In genomic region chrX:48918303-48918643, GRCh38 we compare ENCODE assay signal across 8 cellular contexts. TPM values are rescaled to one million over a fixed set of nuclear protein-coding genes. Genes with fewer than 3 reads are reported as not detected.
A peak's percentile ranks its signal among the peaks of the same experiment; 100 is the strongest.
DNase-seq lines count a peak whose midpoint lies in the region; ATAC-seq, FAIRE-seq and TF ChIP-seq lines count a peak whose summit lies in the region.

No MANE protein-coding gene starts in this region.

- no peaks in the 10 kb centered on the region for H3K9me1 ChIP-seq in K562 (ENCODE audit: control insufficient read depth, insufficient read depth, low read length)

- H3K4me1 ChIP-seq in heart left ventricle (peaks cover 0 to 18% (median 2%) of the 10 kb centered on the region in 12 donors), K562 (replicated peaks in 1 of 2; ENCODE audit: control insufficient read depth in 2 of 2, insufficient read depth in 2 of 2, low read length in 2 of 2) (peaks cover 35 to 40% of the 10 kb centered on the region in 2 experiments), uterus (no peaks in the 10 kb centered on the region)

- TF ChIP-seq RAD21 in K562 (CRISPR knock-in tag; conservative IDR thresholded peaks at IDR 0.05 in 1 of 2, IDR thresholded peaks at IDR 0.05 in 1 of 2) = no peak

- in situ Hi-C loops in K562 (cut with MboI) = no loop called here

- CTCF ChIA-PET in K562 (lab: Yijun Ruan, JAX; ENCODE audit: low intra/inter-chr PET ratio) = interaction anchor here (0.9 kb wide), 1 partner anchor 12 kb away, joined by 5 read pairs; no protein-coding TSS in a partner anchor

- peaks cover 21% of the 10 kb centered on the region for H3K4me1 Mint-ChIP-seq in memory B cell

- H3K27ac ChIP-seq in heart left ventricle (peak overlapping the region in 11 of 12 donors; percentile 47 to 85 (median 70)), K562 (ENCODE audit: extremely low read depth, low read depth, low read length) (peak overlapping the region; percentile 77), uterus (peak overlapping the region; percentile 77 to 88)

- POLR2A ChIA-PET in K562 (lab: Yijun Ruan, JAX) = no interaction called here

- H3K27ac Mint-ChIP-seq in memory B cell = peak overlapping the region; percentile 95

- H3K79me2 ChIP-seq in K562 (ENCODE audit: control insufficient read depth, insufficient read depth, low read length) = peaks cover 69% of the 10 kb centered on the region

- H3K36me3 Mint-ChIP-seq in memory B cell = peaks cover 22% of the 10 kb centered on the region

- H4K20me1 ChIP-seq in K562 (replicated peaks; ENCODE audit: control insufficient read depth, insufficient read depth, low read length) = peaks cover 34% of the 10 kb centered on the region

- FAIRE-seq in K562 (lab: Jason Lieb, UNC) = no peak

- no peak for TF ChIP-seq CTCF in heart left ventricle (IDR thresholded peaks at IDR 0.05)
- no peak for TF ChIP-seq CTCF in K562 (IDR thresholded peaks at IDR 0.05 in 2 of 3, conservative IDR thresholded peaks at IDR 0.05 in 1 of 3; ENCODE audit: insufficient read depth in 2 of 3, low read depth in 1 of 3, low read length in 3 of 3)
- TF ChIP-seq CTCF in uterus (IDR thresholded peaks at IDR 0.05) = no peak

- intact Hi-C loops in heart left ventricle (cut with DNase I) (loop anchor here in 2 of 10 donors (5.0 to 10.0 kb wide), 3 partner anchors 113 to 243 kb away; partner anchors contain the start of genes HDAC6 (in 1 of the 2) and TFE3 (in 1 of the 2)), Right ventricle myocardium superior (cut with DNase I) (no loop called here), K562 (cut with micrococcal nuclease) (loop anchor here (10.0 kb wide), 1 partner anchor 283 kb away; no protein-coding TSS in a partner anchor), uterus (cut with DNase I; ENCODE audit: low total_unique reads) (no loop called here)

- no peak for TF ChIP-seq EP300 in K562 (IDR thresholded peaks at IDR 0.05; ENCODE audit: low read length)

- ATAC-seq in heart left ventricle (no peak), Right ventricle myocardium superior (ENCODE audit: poor library complexity) (no peak), K562 (no peak), memory B cell (ENCODE audit: low read depth) (no peak), HG03378 (IDR thresholded peaks at IDR 0.05; ENCODE audit: unreplicated experiment) (no peak), HG02970 (IDR thresholded peaks at IDR 0.05; ENCODE audit: low FRiP score, unreplicated experiment) (no peak)

- TF ChIP-seq POLR2A in heart left ventricle (IDR thresholded peaks at IDR 0.05) (no peak), K562 (conservative IDR thresholded peaks at IDR 0.05) (no peak), uterus (IDR thresholded peaks at IDR 0.05) (no peak)

- DNase-seq in heart left ventricle = no peak
- no peak for DNase-seq in Right ventricle myocardium superior
- DNase-seq in K562 (ENCODE audit: extremely low read depth in 1 of 4, low spot score in 3 of 4) = no peak
- no peak for DNase-seq in memory B cell (ENCODE audit: low spot score in 2 of 2)
- no peak for DNase-seq in uterus
- no peak for DNase-seq in occipital lobe (lab: John Stamatoyannopoulos, UW)

- H3K4me3 Mint-ChIP-seq in memory B cell = peak overlapping the region; percentile 87

- H3K4me3 ChIP-seq in heart left ventricle (peak overlapping the region; percentile 16 to 74 (median 60)), K562 (peak overlapping the region; percentile 89), uterus (peak overlapping the region; percentile 59 to 68)

- no peak overlapping the region for H2AFZ ChIP-seq in K562 (ENCODE audit: low read depth, low read length)

- H3K4me2 ChIP-seq in K562 (ENCODE audit: insufficient read depth, low read length) = peak overlapping the region; percentile 97; the same call in 1 of the 2 replicates

- peaks cover 0 to 27% (median 9%) of the 10 kb centered on the region in 9 donors for H3K36me3 ChIP-seq in heart left ventricle
- H3K36me3 ChIP-seq in K562 (ENCODE audit: control insufficient read depth, insufficient read depth, low read length) = peaks cover 62% of the 10 kb centered on the region
- no peaks in the 10 kb centered on the region for H3K36me3 ChIP-seq in uterus

- no peaks in the 10 kb centered on the region for H3K9me3 Mint-ChIP-seq in memory B cell

- H3K27me3 ChIP-seq in heart left ventricle = no peaks in the 10 kb centered on the region
- no peaks in the 10 kb centered on the region; a peak in 1 of 5 replicates for H3K27me3 ChIP-seq in K562 (ENCODE audit: control insufficient read depth in 2 of 2, insufficient read depth in 2 of 2, low read length in 2 of 2)
- H3K27me3 ChIP-seq in uterus = no peaks in the 10 kb centered on the region

- no TSS peak for BruUV-seq in K562 (replicated peaks; lab: Mats Ljungman, UMichigan)

- peak overlapping the region; percentile 73 to 92 for H3K9ac ChIP-seq in K562 (ENCODE audit: insufficient read depth in 1 of 2, low read depth in 2 of 2, low read length in 2 of 2)

- no peaks in the 10 kb centered on the region for H3K27me3 Mint-ChIP-seq in memory B cell

- H3K9me3 ChIP-seq in heart left ventricle = no peaks in the 10 kb centered on the region
- H3K9me3 ChIP-seq in K562 (replicated peaks; ENCODE audit: control insufficient read depth, insufficient read depth, low read depth, low read length) = no peaks in the 10 kb centered on the region
- H3K9me3 ChIP-seq in uterus = no peaks in the 10 kb centered on the region

- 12 to 48% (median 30%) methylated on average over 8 to 23 of the region's 23 CpGs for WGBS in heart left ventricle, 4 donors
- 0% methylated on average over 9 of the region's 23 CpGs for WGBS in K562 (ENCODE audit: insufficient coverage, low coverage, missing lambda C conversion rate)

RNA-seq across cellular contexts. Expression of gene PIM2, which starts 0.6 kb away (rescaled TPM):
- 10 to 100 TPM in 2 of 9 donors, 1 to 10 TPM in 7; 2.3 to 13.3 (median 3.5) TPM for total RNA-seq in heart left ventricle
- 1 to 10 TPM; 2.0 to 5.4 TPM for polyA plus RNA-seq in heart left ventricle
- total RNA-seq in Right ventricle myocardium superior = 3.0 TPM
- total RNA-seq in K562 (2011; cell fraction: chromatin; rRNA removed; ENCODE audit: low replicate concordance) = 237 and 416 TPM in 2 replicates
- total RNA-seq in K562 (2011; cell fraction: nucleolus; rRNA removed) = 275 and 304 TPM in 2 replicates
- 289 and 300 TPM in 2 replicates for total RNA-seq in K562 (2011; cell fraction: nucleoplasm; rRNA removed)
- 110 and 140 TPM in 2 replicates for total RNA-seq in K562 (2014; rRNA removed)
- total RNA-seq in K562 (2014; rRNA removed; fragmentation: Illumina TruSeq; extraction: Trizol) = 101 and 103 TPM in 2 replicates
- 104 and 108 TPM in 2 replicates for total RNA-seq in K562 (2015; rRNA removed; fragmentation: Illumina TruSeq; extraction: Trizol)
- 138 and 147 TPM in 2 replicates for total RNA-seq in K562 (2021)
- polyA plus RNA-seq in K562 (2011; rRNA removed) = 161 and 197 TPM in 2 replicates
- 177 and 205 TPM in 2 replicates for polyA plus RNA-seq in K562 (2011; cell fraction: cytosol; rRNA removed)
- 230 and 303 TPM in 2 replicates for polyA plus RNA-seq in K562 (2011; cell fraction: nucleus; rRNA removed)
- polyA plus RNA-seq in K562 (2012) = 122 and 192 TPM in 2 replicates
- 187 and 191 TPM in 2 replicates for polyA plus RNA-seq in K562 (2014; fragmentation: Illumina TruSeq; extraction: Trizol)
- polyA plus RNA-seq in K562 (2014; fragmentation: Nextera tagmentation; extraction: Ambion mirVana) = 10 to 100 TPM; 67.6 to 91.4 TPM
- 101 and 102 TPM in 2 replicates for polyA plus RNA-seq in K562 (2014; rRNA removed)
- 101 and 109 TPM in 2 replicates for polyA minus RNA-seq in K562 (2011; rRNA and poly(A)+ RNA removed)
- polyA minus RNA-seq in K562 (2011; cell fraction: cytosol; rRNA and poly(A)+ RNA removed) = 72.5 and 90.1 TPM in 2 replicates
- polyA minus RNA-seq in K562 (2011; cell fraction: nucleus; rRNA and poly(A)+ RNA removed) = 79.4 and 90.6 TPM in 2 replicates
- total RNA-seq in uterus = 10 to 100 TPM in 1 of 4 donors, 1 to 10 TPM in 2, not detected in 1; 4.8 to 16.8 (median 9.1) TPM
- 10.6 TPM for total RNA-seq in occipital lobe

RNA-seq across cellular contexts. Expression of gene SLC35A2, which starts 6.8 kb away (rescaled TPM):
- total RNA-seq in heart left ventricle = 10 to 100 TPM; 10.5 to 23.3 (median 14.4) TPM
- 10 to 100 TPM in 1 of 2 donors, 1 to 10 TPM in 1; 6.1 to 28.5 TPM for polyA plus RNA-seq in heart left ventricle
- 12.9 TPM for total RNA-seq in Right ventricle myocardium superior
- total RNA-seq in K562 (2011; cell fraction: chromatin; rRNA removed; ENCODE audit: low replicate concordance) = 43.4 and 77.8 TPM in 2 replicates
- total RNA-seq in K562 (2011; cell fraction: nucleolus; rRNA removed) = 85.0 and 85.7 TPM in 2 replicates
- 78.3 and 79.2 TPM in 2 replicates for total RNA-seq in K562 (2011; cell fraction: nucleoplasm; rRNA removed)
- total RNA-seq in K562 (2014; rRNA removed) = 18.0 and 22.3 TPM in 2 replicates
- 19.6 and 19.8 TPM in 2 replicates for total RNA-seq in K562 (2014; rRNA removed; fragmentation: Illumina TruSeq; extraction: Trizol)
- total RNA-seq in K562 (2015; rRNA removed; fragmentation: Illumina TruSeq; extraction: Trizol) = 19.2 and 20.0 TPM in 2 replicates
- 32.3 and 38.9 TPM in 2 replicates for total RNA-seq in K562 (2021)
- 37.4 and 59.3 TPM in 2 replicates for polyA plus RNA-seq in K562 (2011; rRNA removed)
- polyA plus RNA-seq in K562 (2011; cell fraction: cytosol; rRNA removed) = 99.1 and 114 TPM in 2 replicates
- 79.9 and 86.5 TPM in 2 replicates for polyA plus RNA-seq in K562 (2011; cell fraction: nucleus; rRNA removed)
- polyA plus RNA-seq in K562 (2012) = 27.7 and 32.6 TPM in 2 replicates
- 37.6 and 42.6 TPM in 2 replicates for polyA plus RNA-seq in K562 (2014; fragmentation: Illumina TruSeq; extraction: Trizol)
- 1 to 10 TPM; 3.3 to 5.2 TPM for polyA plus RNA-seq in K562 (2014; fragmentation: Nextera tagmentation; extraction: Ambion mirVana)
- 32.3 and 36.5 TPM in 2 replicates for polyA plus RNA-seq in K562 (2014; rRNA removed)
- 32.1 and 45.8 TPM in 2 replicates for polyA minus RNA-seq in K562 (2011; rRNA and poly(A)+ RNA removed)
- 25.4 and 31.9 TPM in 2 replicates for polyA minus RNA-seq in K562 (2011; cell fraction: cytosol; rRNA and poly(A)+ RNA removed)
- 12.7 and 17.7 TPM in 2 replicates for polyA minus RNA-seq in K562 (2011; cell fraction: nucleus; rRNA and poly(A)+ RNA removed)
- 10 to 100 TPM in 2 of 4 donors, 1 to 10 TPM in 2; 4.4 to 16.9 (median 11.1) TPM for total RNA-seq in uterus
- 8.7 TPM for total RNA-seq in occipital lobe

RNA-seq across cellular contexts. Expression of gene PQBP1, which starts 20.5 kb away (rescaled TPM):
- total RNA-seq in heart left ventricle = 10 to 100 TPM; 45.3 to 67.0 (median 52.9) TPM
- polyA plus RNA-seq in heart left ventricle = 10 to 100 TPM; 88.0 to 99.0 TPM
- 56.2 TPM for total RNA-seq in Right ventricle myocardium superior
- 76.7 and 135 TPM in 2 replicates for total RNA-seq in K562 (2011; cell fraction: chromatin; rRNA removed; ENCODE audit: low replicate concordance)
- 111 and 112 TPM in 2 replicates for total RNA-seq in K562 (2011; cell fraction: nucleolus; rRNA removed)
- 85.1 and 93.2 TPM in 2 replicates for total RNA-seq in K562 (2011; cell fraction: nucleoplasm; rRNA removed)
- 255 and 262 TPM in 2 replicates for total RNA-seq in K562 (2014; rRNA removed)
- total RNA-seq in K562 (2014; rRNA removed; fragmentation: Illumina TruSeq; extraction: Trizol) = 64.7 and 75.4 TPM in 2 replicates
- 112 and 113 TPM in 2 replicates for total RNA-seq in K562 (2015; rRNA removed; fragmentation: Illumina TruSeq; extraction: Trizol)
- total RNA-seq in K562 (2021) = 182 and 197 TPM in 2 replicates
- 72.8 and 81.5 TPM in 2 replicates for polyA plus RNA-seq in K562 (2011; rRNA removed)
- 93.1 and 155 TPM in 2 replicates for polyA plus RNA-seq in K562 (2011; cell fraction: cytosol; rRNA removed)
- 195 and 239 TPM in 2 replicates for polyA plus RNA-seq in K562 (2011; cell fraction: nucleus; rRNA removed)
- polyA plus RNA-seq in K562 (2012) = 178 and 226 TPM in 2 replicates
- 227 and 228 TPM in 2 replicates for polyA plus RNA-seq in K562 (2014; fragmentation: Illumina TruSeq; extraction: Trizol)
- 10 to 100 TPM; 41.3 to 77.0 TPM for polyA plus RNA-seq in K562 (2014; fragmentation: Nextera tagmentation; extraction: Ambion mirVana)
- polyA plus RNA-seq in K562 (2014; rRNA removed) = 172 and 186 TPM in 2 replicates
- 50.6 and 77.1 TPM in 2 replicates for polyA minus RNA-seq in K562 (2011; rRNA and poly(A)+ RNA removed)
- polyA minus RNA-seq in K562 (2011; cell fraction: cytosol; rRNA and poly(A)+ RNA removed) = 89.3 and 96.8 TPM in 2 replicates
- 30.7 and 37.7 TPM in 2 replicates for polyA minus RNA-seq in K562 (2011; cell fraction: nucleus; rRNA and poly(A)+ RNA removed)
- total RNA-seq in uterus = 10 to 100 TPM; 46.4 to 90.7 (median 70.3) TPM
- 26.8 TPM for total RNA-seq in occipital lobe

RNA-seq across cellular contexts. Expression of gene TIMM17B, which starts 20.7 kb away (rescaled TPM):
- 10 to 100 TPM; 57.1 to 86.9 (median 71.0) TPM for total RNA-seq in heart left ventricle
- polyA plus RNA-seq in heart left ventricle = 10 to 100 TPM; 74.0 to 91.0 TPM
- total RNA-seq in Right ventricle myocardium superior = 79.7 TPM
- 26.5 and 78.9 TPM in 2 replicates for total RNA-seq in K562 (2011; cell fraction: chromatin; rRNA removed; ENCODE audit: low replicate concordance)
- total RNA-seq in K562 (2011; cell fraction: nucleolus; rRNA removed) = 91.7 and 100 TPM in 2 replicates
- total RNA-seq in K562 (2011; cell fraction: nucleoplasm; rRNA removed) = 70.7 and 84.2 TPM in 2 replicates
- 122 and 171 TPM in 2 replicates for total RNA-seq in K562 (2014; rRNA removed)
- 45.7 and 66.0 TPM in 2 replicates for total RNA-seq in K562 (2014; rRNA removed; fragmentation: Illumina TruSeq; extraction: Trizol)
- total RNA-seq in K562 (2015; rRNA removed; fragmentation: Illumina TruSeq; extraction: Trizol) = 94.8 and 95.4 TPM in 2 replicates
- total RNA-seq in K562 (2021) = 156 and 158 TPM in 2 replicates
- 115 and 134 TPM in 2 replicates for polyA plus RNA-seq in K562 (2011; rRNA removed)
- polyA plus RNA-seq in K562 (2011; cell fraction: cytosol; rRNA removed) = 212 and 458 TPM in 2 replicates
- polyA plus RNA-seq in K562 (2011; cell fraction: nucleus; rRNA removed) = 115 and 134 TPM in 2 replicates
- polyA plus RNA-seq in K562 (2012) = 154 and 205 TPM in 2 replicates
- 140 and 176 TPM in 2 replicates for polyA plus RNA-seq in K562 (2014; fragmentation: Illumina TruSeq; extraction: Trizol)
- 10 to 100 TPM in 1 of 2 experiments, 1 to 10 TPM in 1; 9.9 to 69.0 TPM for polyA plus RNA-seq in K562 (2014; fragmentation: Nextera tagmentation; extraction: Ambion mirVana)
- polyA plus RNA-seq in K562 (2014; rRNA removed) = 176 and 184 TPM in 2 replicates
- polyA minus RNA-seq in K562 (2011; rRNA and poly(A)+ RNA removed) = 23.1 and 34.0 TPM in 2 replicates
- polyA minus RNA-seq in K562 (2011; cell fraction: cytosol; rRNA and poly(A)+ RNA removed) = 48.4 and 49.6 TPM in 2 replicates
- 19.5 and 26.3 TPM in 2 replicates for polyA minus RNA-seq in K562 (2011; cell fraction: nucleus; rRNA and poly(A)+ RNA removed)
- 10 to 100 TPM in 3 of 4 donors, 1 to 10 TPM in 1; 4.1 to 29.5 (median 17.2) TPM for total RNA-seq in uterus
- 27.9 TPM for total RNA-seq in occipital lobe

RNA-seq across cellular contexts. Expression of gene OTUD5, which starts 39.1 kb away (rescaled TPM):
- 10 to 100 TPM; 17.6 to 31.1 (median 24.6) TPM for total RNA-seq in heart left ventricle
- polyA plus RNA-seq in heart left ventricle = 10 to 100 TPM; 17.2 to 32.7 TPM
- 16.7 TPM for total RNA-seq in Right ventricle myocardium superior
- total RNA-seq in K562 (2011; cell fraction: chromatin; rRNA removed; ENCODE audit: low replicate concordance) = 120 and 216 TPM in 2 replicates
- total RNA-seq in K562 (2011; cell fraction: nucleolus; rRNA removed) = 104 TPM in 2 replicates
- total RNA-seq in K562 (2011; cell fraction: nucleoplasm; rRNA removed) = 75.4 and 94.3 TPM in 2 replicates
- 59.0 and 62.6 TPM in 2 replicates for total RNA-seq in K562 (2014; rRNA removed)
- 34.1 and 37.5 TPM in 2 replicates for total RNA-seq in K562 (2014; rRNA removed; fragmentation: Illumina TruSeq; extraction: Trizol)
- total RNA-seq in K562 (2015; rRNA removed; fragmentation: Illumina TruSeq; extraction: Trizol) = 38.3 and 38.7 TPM in 2 replicates
- total RNA-seq in K562 (2021) = 87.0 and 93.0 TPM in 2 replicates
- 97.4 and 102 TPM in 2 replicates for polyA plus RNA-seq in K562 (2011; rRNA removed)
- 65.4 and 83.9 TPM in 2 replicates for polyA plus RNA-seq in K562 (2011; cell fraction: cytosol; rRNA removed)
- 206 and 253 TPM in 2 replicates for polyA plus RNA-seq in K562 (2011; cell fraction: nucleus; rRNA removed)
- 78.2 and 87.9 TPM in 2 replicates for polyA plus RNA-seq in K562 (2012)
- 86.9 and 99.8 TPM in 2 replicates for polyA plus RNA-seq in K562 (2014; fragmentation: Illumina TruSeq; extraction: Trizol)
- 1 to 10 TPM; 3.6 to 5.5 TPM for polyA plus RNA-seq in K562 (2014; fragmentation: Nextera tagmentation; extraction: Ambion mirVana)
- polyA plus RNA-seq in K562 (2014; rRNA removed) = 80.4 and 87.7 TPM in 2 replicates
- polyA minus RNA-seq in K562 (2011; rRNA and poly(A)+ RNA removed) = 73.1 and 111 TPM in 2 replicates
- 52.2 and 59.6 TPM in 2 replicates for polyA minus RNA-seq in K562 (2011; cell fraction: cytosol; rRNA and poly(A)+ RNA removed)
- polyA minus RNA-seq in K562 (2011; cell fraction: nucleus; rRNA and poly(A)+ RNA removed) = 25.6 and 31.1 TPM in 2 replicates
- 10 to 100 TPM in 3 of 4 donors, 1 to 10 TPM in 1; 8.5 to 58.7 (median 21.8) TPM for total RNA-seq in uterus
- 18.1 TPM for total RNA-seq in occipital lobe
